1 cellular context compared by ENCODE assay signal in the genomic region with DNA sequence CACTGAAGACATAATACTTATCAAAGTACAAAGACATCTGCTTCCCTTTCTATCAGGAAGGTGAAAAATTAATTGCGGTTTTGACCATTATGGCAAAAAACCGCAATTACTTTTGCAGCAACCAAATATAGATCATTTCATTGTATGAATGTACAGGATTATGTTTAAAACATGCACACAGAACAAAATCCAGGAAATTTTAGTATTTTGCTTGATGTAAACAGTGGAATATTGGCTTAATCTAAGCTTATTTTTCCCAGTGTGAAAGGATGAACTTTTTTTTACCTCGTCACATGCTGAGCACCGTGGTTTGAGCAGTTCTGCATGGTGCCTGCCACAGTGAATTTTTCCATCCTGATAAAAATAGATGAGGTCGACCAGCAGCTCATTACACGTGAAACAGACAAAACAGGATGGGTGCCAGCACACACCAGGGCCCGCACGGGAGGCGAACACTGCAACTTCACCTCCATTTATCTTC.
TF ChIP-seq lines count a peak whose summit lies in the region.

No MANE protein-coding gene starts in this region.

TF ChIP-seq in IMR-90, 13 proteins besides CTCF, POLR2A, EP300 and RAD21 (continued from another document):
- no peak for TF ChIP-seq RCOR1 (IDR thresholded peaks at IDR 0.05; ENCODE audit: insufficient replicate concordance, low read length)
